10 cellular contexts compared by ENCODE assay signal in genomic region chr2:148877403-148877740, GRCh38. TPM values are rescaled to one million over a fixed set of nuclear protein-coding genes. Genes with fewer than 3 reads are reported as not detected.
DNase-seq lines count a peak whose midpoint lies in the region; ATAC-seq, FAIRE-seq and TF ChIP-seq lines count a peak whose summit lies in the region.
"Had no signal": no experiment of that assay in that cellular context is flagged by ENCODE, and none has a peak within 500 bp of the region (broad histone marks: within the 10 kb centered on the region; RNA-seq: fewer than 3 reads in every experiment).

No MANE protein-coding gene starts in this region.

- H3K79me2 ChIP-seq in H1 (ENCODE audit: control insufficient read depth in 1 of 2, insufficient read depth in 2 of 2, low read length in 2 of 2): peaks cover 0 to 31% of the 10 kb centered on the region in 2 experiments; a peak in 3 of 4 replicates

- TF ChIP-seq EP300 in H1 (IDR thresholded peaks at IDR 0.05; ENCODE audit: borderline replicate concordance in 1 of 2, low read depth in 2 of 2, low read length in 2 of 2): no peak

- H3K4me3 Mint-ChIP-seq in activated CD4-positive, alpha-beta T cell treated with anti-CD3 and anti-CD28 coated beads, Interleukin-2, amount 10 ng/mL, durations not matched to agents 24 days and 14 days: peak overlapping the region; percentile 91

- H3K36me3 Mint-ChIP-seq in activated CD4-positive, alpha-beta T cell treated with anti-CD3 and anti-CD28 coated beads, Interleukin-2, amount 10 ng/mL, durations not matched to agents 24 days and 14 days (ENCODE audit: low read depth): peaks cover 7% of the 10 kb centered on the region

- TF ChIP-seq RAD21 in H1 (IDR thresholded peaks at IDR 0.05 in 1 of 2, conservative IDR thresholded peaks at IDR 0.05 in 1 of 2; ENCODE audit: low read depth in 2 of 2, low read length in 2 of 2): no peak

- no peak for DNase-seq in activated CD4-positive, alpha-beta T cell treated with anti-CD3 and anti-CD28 coated beads, Interleukin-2, amount 10 ng/mL, durations not matched to agents 24 days and 14 days
- no peak for DNase-seq in activated CD4-positive, alpha-beta T cell treated with anti-CD3 and anti-CD28 coated beads for 48 hours
- DNase-seq in NT2/D1 (ENCODE audit: low read depth, low spot score) (no peak), H1 (ENCODE audit: low read depth in 1 of 2, low spot score in 2 of 2) (no peak), GM12892 (ENCODE audit: insufficient read length) (no peak)

- peaks cover 3% of the 10 kb centered on the region for H3K4me1 ChIP-seq in NT2/D1 (ENCODE audit: insufficient read depth, insufficient read length)
- H3K4me1 ChIP-seq in H1 (replicated peaks in 1 of 4; ENCODE audit: control insufficient read depth in 3 of 4, insufficient read depth in 4 of 4, low read length in 3 of 4): peaks cover 0 to 6% (median 2%) of the 10 kb centered on the region in 4 experiments; a peak in 5 of 7 replicates
- peaks cover 3% of the 10 kb centered on the region for H3K4me1 ChIP-seq in rectal smooth muscle tissue (ENCODE audit: control insufficient read depth, insufficient read depth, low read length)

- H4K91ac ChIP-seq in H1 (replicated peaks; ENCODE audit: insufficient read length, low read length): no peak overlapping the region

- peaks cover 11% of the 10 kb centered on the region for H3K23me2 ChIP-seq in H1 (ENCODE audit: low read depth, low read length)

- no peak overlapping the region for H3K27ac Mint-ChIP-seq in activated CD4-positive, alpha-beta T cell treated with anti-CD3 and anti-CD28 coated beads, Interleukin-2, amount 10 ng/mL, durations not matched to agents 24 days and 14 days

- H2AFZ ChIP-seq in H1 (ENCODE audit: low read length): no peak overlapping the region

- H3K9ac ChIP-seq in NT2/D1 (ENCODE audit: insufficient read length, low read depth) (peak overlapping the region; percentile 58), H1 (replicated peaks in 1 of 4; ENCODE audit: extremely low read depth in 1 of 4, low read depth in 3 of 4, low read length in 3 of 4) (no peak overlapping the region), rectal smooth muscle tissue (ENCODE audit: low read length) (no peak overlapping the region)

- no peak overlapping the region for H2BK15ac ChIP-seq in H1 (ENCODE audit: low read length)

- CTCF ChIA-PET in H1 (lab: Charles Lee; ENCODE audit: partially characterized antibody): interaction anchor here (0.8 to 1.4 kb wide), 2 partner anchors 9 to 12 kb away, joined by 3 to 4 read pairs; no protein-coding TSS in a partner anchor

- TF ChIP-seq CTCF in H1 (IDR thresholded peaks at IDR 0.05; ENCODE audit: control extremely low read depth in 1 of 3, insufficient read depth in 1 of 3, low read depth in 1 of 3, low read length in 3 of 3): no peak

- H3K27ac ChIP-seq in H1 (ENCODE audit: low read depth, low read length) (no peak overlapping the region), rectal smooth muscle tissue (ENCODE audit: low read depth, low read length) (no peak overlapping the region)
- H3K27ac ChIP-seq: WERI-Rb-1 had no signal

- no peak overlapping the region for H3K23ac ChIP-seq in H1 (ENCODE audit: insufficient read length)

- H2BK120ac ChIP-seq in H1 (replicated peaks; ENCODE audit: low read depth, low read length): no peak overlapping the region

- H4K5ac ChIP-seq in H1 (ENCODE audit: insufficient read length, low read depth, low read length): no peak overlapping the region

- H3K9me3 Mint-ChIP-seq in activated CD4-positive, alpha-beta T cell treated with anti-CD3 and anti-CD28 coated beads, Interleukin-2, amount 10 ng/mL, durations not matched to agents 24 days and 14 days: peaks cover 9% of the 10 kb centered on the region

- peaks cover 10% of the 10 kb centered on the region for H3K4me1 Mint-ChIP-seq in activated CD4-positive, alpha-beta T cell treated with anti-CD3 and anti-CD28 coated beads, Interleukin-2, amount 10 ng/mL, durations not matched to agents 24 days and 14 days

- 88% methylated on average over 1 of the region's 1 CpG; no CpG with 5 or more reads in 1 of the 2 experiments for WGBS in H1 (ENCODE audit: extremely low coverage in 1 of 2, insufficient coverage in 1 of 2, insufficient read length in 1 of 2, insufficient replicate concordance in 2 of 2, low coverage in 1 of 2, low lambda C conversion rate in 2 of 2, missing lambda C conversion rate in 1 of 2), 2 experiments

- no peaks in the 10 kb centered on the region for H3K27me3 ChIP-seq in NT2/D1 (ENCODE audit: insufficient read depth, insufficient read length)
- peaks cover 0 to 9% (median 7%) of the 10 kb centered on the region in 4 experiments; a peak in 3 of 7 replicates for H3K27me3 ChIP-seq in H1 (replicated peaks in 1 of 4; ENCODE audit: control insufficient read depth in 3 of 4, extremely low read depth in 1 of 4, insufficient read depth in 3 of 4, low read length in 3 of 4)
- H3K27me3 ChIP-seq in rectal smooth muscle tissue (ENCODE audit: control insufficient read depth, insufficient read depth, low read length): peaks cover 14% of the 10 kb centered on the region

- H4K20me1 ChIP-seq in H1 (replicated peaks in 1 of 2; ENCODE audit: control insufficient read depth in 1 of 2, insufficient read depth in 2 of 2, low read length in 2 of 2): peaks cover 10% of the 10 kb centered on the region in 2 experiments

- POLR2A ChIA-PET in H1 (lab: Charles Lee; ENCODE audit: partially characterized antibody): interaction anchor here (0.8 to 1.4 kb wide), 2 partner anchors 29 to 64 kb away, joined by 3 read pairs; no protein-coding TSS in a partner anchor

- H3K9me3 ChIP-seq in NT2/D1 (ENCODE audit: insufficient read depth, low read length) (peaks cover 21% of the 10 kb centered on the region), H1 (ENCODE audit: insufficient read depth in 2 of 2, low read depth in 1 of 2, low read length in 1 of 2) (peaks cover 5 to 7% of the 10 kb centered on the region in 2 experiments; a peak in 1 of 4 replicates)

- H3K18ac ChIP-seq in H1 (ENCODE audit: extremely low read depth, low read length): no peak overlapping the region

- H4K8ac ChIP-seq in H1 (ENCODE audit: extremely low read depth, insufficient read depth, low read length): no peak overlapping the region

- no peak overlapping the region for H2BK12ac ChIP-seq in H1 (ENCODE audit: low read depth, low read length)

- no peaks in the 10 kb centered on the region for H3K79me1 ChIP-seq in H1 (ENCODE audit: low read depth, low read length)

- no peak overlapping the region for H2BK5ac ChIP-seq in H1 (ENCODE audit: low read depth, low read length)

- no peak overlapping the region for H3K56ac ChIP-seq in H1 (replicated peaks; ENCODE audit: insufficient read length, low read depth, low read length)

- no peak overlapping the region for H3K4me3 ChIP-seq in NT2/D1 (ENCODE audit: insufficient read length, low read depth)
- H3K4me3 ChIP-seq in H1 (ENCODE audit: extremely low read depth in 1 of 4, insufficient read depth in 2 of 4, low read depth in 3 of 4, low read length in 4 of 4): peak overlapping the region in 3 of 4 experiments; percentile 65 to 67 (median 66); a peak in 3 of 8 replicates
- H3K4me3 ChIP-seq in rectal smooth muscle tissue (ENCODE audit: low read length): peak overlapping the region; percentile 27

- H2AK5ac ChIP-seq in H1 (ENCODE audit: low read depth, low read length): no peak overlapping the region

- no peak overlapping the region for H2BK20ac ChIP-seq in H1 (ENCODE audit: low read length)

- no peak overlapping the region for H3K14ac ChIP-seq in H1 (ENCODE audit: insufficient read length)

- H3K36me3 ChIP-seq in NT2/D1 (ENCODE audit: insufficient read depth, insufficient read length, low read length) (no peaks in the 10 kb centered on the region), H1 (ENCODE audit: control insufficient read depth in 2 of 4, insufficient read depth in 4 of 4, low read length in 3 of 4) (peaks cover 0 to 2% (median 0%) of the 10 kb centered on the region in 4 experiments; a peak in 2 of 8 replicates), rectal smooth muscle tissue (ENCODE audit: control insufficient read depth, insufficient read depth, low read length) (no peaks in the 10 kb centered on the region)
- H3K36me3 ChIP-seq: right atrium auricular region, WERI-Rb-1 had no signal

- ATAC-seq in HG02884 (IDR thresholded peaks at IDR 0.05; ENCODE audit: unreplicated experiment): no peak
- no peak for ATAC-seq in GM21723 (IDR thresholded peaks at IDR 0.05; ENCODE audit: unreplicated experiment)

- intact Hi-C loops in activated CD4-positive, alpha-beta T cell treated with anti-CD3 and anti-CD28 coated beads, Interleukin-2, amount 10 ng/mL, durations not matched to agents 24 days and 14 days (cut with micrococcal nuclease): loop anchor here (2.0 to 5.0 kb wide), 4 partner anchors 49 to 355 kb away; no protein-coding TSS in a partner anchor

- FAIRE-seq in H1 (lab: Jason Lieb, UNC) (no peak), GM12892 (lab: Jason Lieb, UNC) (no peak)

- peak overlapping the region; percentile 87; a peak in 2 of 4 replicates for H3K4me2 ChIP-seq in H1 (ENCODE audit: insufficient read depth in 1 of 2, low read depth in 2 of 2, low read length in 2 of 2)

- H3K27me3 Mint-ChIP-seq in activated CD4-positive, alpha-beta T cell treated with anti-CD3 and anti-CD28 coated beads, Interleukin-2, amount 10 ng/mL, durations not matched to agents 24 days and 14 days: peaks cover 16% of the 10 kb centered on the region

- no peak for TF ChIP-seq POLR2A in H1 (IDR thresholded peaks at IDR 0.05; ENCODE audit: control extremely low read depth in 1 of 2, low read depth in 2 of 2, low read length in 2 of 2)
- TF ChIP-seq POLR2A in GM12892 (IDR thresholded peaks at IDR 0.05; ENCODE audit: low read depth, low read length): no peak

- no peak overlapping the region for H3K4ac ChIP-seq in H1 (replicated peaks; ENCODE audit: insufficient read length, low read depth, low read length)

TF ChIP-seq in H1, 55 proteins besides CTCF, POLR2A, EP300 and RAD21 (continues in another document):
- TF ChIP-seq GABPA (IDR thresholded peaks at IDR 0.05; ENCODE audit: borderline replicate concordance, insufficient read depth, low read length) (no peak), TAF7 (optimal IDR thresholded peaks at IDR 0.05; ENCODE audit: borderline replicate concordance, low read depth, low read length) (no peak), POLR2AphosphoS5 (IDR thresholded peaks at IDR 0.05; ENCODE audit: low read depth, low read length) (no peak)

RNA-seq across cellular contexts. Expression of gene KIF5C, which starts 2.3 kb away (rescaled TPM):
- total RNA-seq in activated CD4-positive, alpha-beta T cell treated with anti-CD3 and anti-CD28 coated beads, Interleukin-2, amount 10 ng/mL, durations not matched to agents 24 days and 14 days: 16.9 and 20.0 TPM in 2 replicates
- total RNA-seq in H1 (2021; fragmentation: NEBNext Ultra II Directional; extraction: Animal tissue kit (Norgen Biotek cat#: 25700)): 58.1 and 66.4 TPM in 2 replicates
- 12.5 and 16.3 TPM in 2 replicates for polyA plus RNA-seq in H1 (2011; rRNA removed)
- polyA plus RNA-seq in H1 (2011; cell fraction: cytosol; rRNA removed): 20.7 TPM
- polyA plus RNA-seq in H1 (2011; cell fraction: nucleus; rRNA removed): 28.7 TPM
- 24.5 to 33.7 TPM (median 26.6 TPM) in 4 replicates for polyA plus RNA-seq in H1 (2012, experiment 1 of 2)
- 2.2 TPM for polyA plus RNA-seq in H1 (2012, experiment 2 of 2)
- polyA plus RNA-seq in H1 (2013, experiment 1 of 2): 86.6 TPM
- 77.4 TPM for polyA plus RNA-seq in H1 (2013, experiment 2 of 2)
- 63.7 and 65.0 TPM in 2 replicates for polyA minus RNA-seq in H1 (2011; rRNA and poly(A)+ RNA removed)
- polyA minus RNA-seq in H1 (2011; cell fraction: cytosol; rRNA and poly(A)+ RNA removed): 30.3 TPM
- 42.4 TPM for polyA minus RNA-seq in H1 (2011; cell fraction: nucleus; rRNA and poly(A)+ RNA removed)
- polyA plus RNA-seq in GM12892 (2012; ENCODE audit: missing spikeins): 0.85 TPM
